ENCODE assay signal across 11 cellular contexts in genomic region chr3:58164916-58165821, GRCh38. TPM values are rescaled to one million over a fixed set of nuclear protein-coding genes. Genes with fewer than 3 reads are reported as not detected.
DNase-seq lines count a peak whose midpoint lies in the region; ATAC-seq and TF ChIP-seq lines count a peak whose summit lies in the region.
"Had no signal": no experiment of that assay in that cellular context is flagged by ENCODE, and none has a peak within 500 bp of the region (broad histone marks: within the 10 kb centered on the region; RNA-seq: fewer than 3 reads in every experiment).

No MANE protein-coding gene starts in this region.

- peaks cover 4 to 9% of the 10 kb centered on the region in 2 donors for H3K4me1 ChIP-seq in lung (ENCODE audit: control insufficient read depth in 2 of 2, insufficient read depth in 2 of 2, low read length in 2 of 2)

- no peak for ATAC-seq in lung (ENCODE audit: insufficient read depth, low FRiP score)

- H3K27ac Mint-ChIP-seq in type B pancreatic cell: peak overlapping the region; percentile 93

- no peaks in the 10 kb centered on the region for H3K27me3 ChIP-seq in lung (ENCODE audit: control insufficient read depth, insufficient read depth)

- DNase-seq in NCI-H1417 (lab: John Stamatoyannopoulos, UW) (peak in 2 of 3 experiments; percentile 43 to 68), NCI-H1417 treated with DMSO at 0.1 percent for 48 hours (lab: John Stamatoyannopoulos, UW) (no peak), cerebellum (ENCODE audit: low spot score) (peak; percentile 56), lung (ENCODE audit: low spot score) (no peak), type B pancreatic cell (ENCODE audit: extremely low spot score, unreplicated experiment) (no peak), midbrain (lab: John Stamatoyannopoulos, UW) (no peak), HT-29 (ENCODE audit: low spot score) (no peak)
- no peak for DNase-seq in stimulated activated CD4-positive, alpha-beta T cell treated with anti-CD3 and anti-CD28 coated beads, Interleukin-2, amount 100 ng/mL, for 24 hours
- DNase-seq: activated CD8-positive, alpha-beta memory T cell treated with anti-CD3 and anti-CD28 coated beads, Interleukin-2, amount 50 U/mL, for 4 hours had no signal

- TF ChIP-seq CTCF in lung (IDR thresholded peaks at IDR 0.05; ENCODE audit: control extremely low read depth, extremely low read depth): no peak
- no peak for TF ChIP-seq CTCF in type B pancreatic cell (conservative IDR thresholded peaks at IDR 0.05)

- H3K9me3 ChIP-seq in lung (ENCODE audit: control insufficient read depth in 2 of 2, insufficient read depth in 1 of 2, low read length in 1 of 2): peaks cover 0 to 6% of the 10 kb centered on the region in 2 donors

- H3K4me3 Mint-ChIP-seq in type B pancreatic cell: peak overlapping the region; percentile 40

- H3K4me1 Mint-ChIP-seq in type B pancreatic cell (ENCODE audit: unreplicated experiment): peaks cover 39% of the 10 kb centered on the region

- peak overlapping the region; percentile 4 to 82 for H3K27ac ChIP-seq in lung (ENCODE audit: low read depth in 1 of 2, low read length in 1 of 2)

- no peak overlapping the region for H3K4me3 ChIP-seq in lung
- H3K4me3 ChIP-seq: skin epidermis had no signal

- peaks cover 0 to 28% of the 10 kb centered on the region in 2 donors for H3K36me3 ChIP-seq in lung (ENCODE audit: control insufficient read depth in 2 of 2, insufficient read depth in 2 of 2, low read length in 2 of 2)

- H3K9me3 Mint-ChIP-seq in type B pancreatic cell: no peaks in the 10 kb centered on the region

- peaks cover 47% of the 10 kb centered on the region for H3K36me3 Mint-ChIP-seq in type B pancreatic cell

- WGBS in lung, 2 donors: 75 to 89% methylated on average over 15 of the region's 15 CpGs

- H3K27me3 Mint-ChIP-seq in type B pancreatic cell: no peaks in the 10 kb centered on the region

RNA-seq across cellular contexts. Expression of gene DNASE1L3, which starts 45.6 kb away (rescaled TPM):
- total RNA-seq in cerebellum (0.54 TPM), lung (1 to 10 TPM; 1.2 to 2.2 TPM), type B pancreatic cell (ENCODE audit: low replicate concordance) (not detected in 2 replicates)
- 10 to 100 TPM in 1 of 2 donors, 1 to 10 TPM in 1; 2.5 to 10.7 TPM for polyA plus RNA-seq in lung
- not detected in 2 replicates for total RNA-seq in HT-29 (2014; rRNA removed; shearing (Covaris generic))
- total RNA-seq: A673 had no signal

Comparison
In these comparisons a context has a peak if more than half of its experiments do, and no peak if none do; other contexts are left out.
1. DNase-seq: peak in NCI-H1417 (2 of 3) and cerebellum (single experiment); none in NCI-H1417 treated with DMSO at 0.1 percent for 48 hours (single experiment), lung (single experiment), type B pancreatic cell (single experiment), stimulated activated CD4-positive, alpha-beta T cell treated with anti-CD3 and anti-CD28 coated beads, Interleukin-2, amount 100 ng/mL, for 24 hours (0 of 2), midbrain (single experiment) and HT-29 (single experiment).